Comparison of ENCODE assay signal across 1 cellular context in the genomic region with DNA sequence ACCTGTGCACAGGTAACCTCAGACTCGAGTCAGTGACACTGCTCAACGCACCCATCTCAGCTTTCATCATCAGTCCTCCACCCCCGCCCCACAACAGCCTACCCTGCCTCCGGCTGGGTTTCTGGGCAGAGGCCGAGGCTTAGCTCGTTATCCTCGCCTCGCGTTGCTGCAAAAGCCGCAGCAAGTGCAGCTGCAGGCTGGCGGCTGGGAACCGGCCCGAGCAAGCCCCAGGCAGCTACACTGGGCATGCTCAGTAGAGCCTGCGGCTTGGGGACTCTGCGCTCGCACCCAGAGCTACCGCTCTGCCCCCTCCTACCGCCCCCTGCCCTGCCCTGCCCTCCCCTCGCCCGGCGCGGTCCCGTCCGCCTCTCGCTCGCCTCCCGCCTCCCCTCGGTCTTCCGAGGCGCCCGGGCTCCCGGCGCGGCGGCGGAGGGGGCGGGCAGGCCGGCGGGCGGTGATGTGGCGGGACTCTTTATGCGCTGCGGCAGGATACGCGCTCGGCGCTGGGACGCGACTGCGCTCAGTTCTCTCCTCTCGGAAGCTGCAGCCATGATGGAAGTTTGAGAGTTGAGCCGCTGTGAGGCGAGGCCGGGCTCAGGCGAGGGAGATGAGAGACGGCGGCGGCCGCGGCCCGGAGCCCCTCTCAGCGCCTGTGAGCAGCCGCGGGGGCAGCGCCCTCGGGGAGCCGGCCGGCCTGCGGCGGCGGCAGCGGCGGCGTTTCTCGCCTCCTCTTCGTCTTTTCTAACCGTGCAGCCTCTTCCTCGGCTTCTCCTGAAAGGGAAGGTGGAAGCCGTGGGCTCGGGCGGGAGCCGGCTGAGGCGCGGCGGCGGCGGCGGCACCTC.
TF ChIP-seq lines count a peak whose summit lies in the region.

A gene with protein sequence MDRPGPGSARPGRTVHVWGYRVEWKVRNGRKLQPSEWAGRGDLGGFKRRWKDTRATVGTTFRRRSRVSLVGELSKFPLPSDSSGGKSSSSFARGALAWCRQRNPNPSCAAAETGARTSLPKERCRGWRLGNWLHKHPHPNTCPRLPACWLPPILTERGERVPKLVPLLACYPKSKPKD (minus strand): TSS at position 432 of the 842 bp plus-strand sequence. CDS start 1,046 bp downstream, outside the sequence.
A gene (plus strand): TSS at position 524 of the 842 bp plus-strand sequence. CDS start 845 bp downstream, outside the sequence.

TF ChIP-seq in IMR-90, 13 proteins besides CTCF, POLR2A, EP300 and RAD21:
- TF ChIP-seq NFE2L2 (IDR thresholded peaks at IDR 0.05; ENCODE audit: low read depth, low read length) (no peak), CHD1 (IDR thresholded peaks at IDR 0.05; ENCODE audit: low read depth, low read length) (peak; percentile 95), SMC3 (IDR thresholded peaks at IDR 0.05; ENCODE audit: low read depth, low read length) (0 out of 2 replicates have a peak, but pooled peaks have one; percentile 2), CEBPB (IDR thresholded peaks at IDR 0.05; ENCODE audit: low read depth, low read length) (no peak), MAZ (IDR thresholded peaks at IDR 0.05; ENCODE audit: borderline replicate concordance, low read depth, low read length) (peak; percentile 38; the same call in 1 of the 2 replicates), BHLHE40 (IDR thresholded peaks at IDR 0.05; ENCODE audit: low read depth, low read length) (peak; percentile 39; the same call in 1 of the 2 replicates)
